ENCODE assay signal across 1 cellular context in genomic region chr6:166997348-166997747, GRCh38.
TF ChIP-seq lines count a peak whose summit lies in the region.

No MANE protein-coding gene starts in this region.

TF ChIP-seq in HepG2, 621 proteins besides CTCF, POLR2A, EP300 and RAD21 (continued from another document):
- TF ChIP-seq ARID3A (IDR thresholded peaks at IDR 0.05; ENCODE audit: low read depth, low read length), result no peak
- TF ChIP-seq ZNF430 (CRISPR knock-in tag; IDR thresholded peaks at IDR 0.05), result no peak
- peak; percentile 32; the same call in 1 of the 2 replicates for TF ChIP-seq FOXK2 (IDR thresholded peaks at IDR 0.05)
- no peak for TF ChIP-seq AGO1 (IDR thresholded peaks at IDR 0.05; ENCODE audit: low read depth, low read length, poor library complexity, severe bottlenecking)
- TF ChIP-seq ZFP37 (CRISPR knock-in tag; IDR thresholded peaks at IDR 0.05; ENCODE audit: borderline replicate concordance), result no peak
- TF ChIP-seq ZEB1 (IDR thresholded peaks at IDR 0.05; ENCODE audit: insufficient replicate concordance, low read depth), result no peak
- TF ChIP-seq, protein P1, sequence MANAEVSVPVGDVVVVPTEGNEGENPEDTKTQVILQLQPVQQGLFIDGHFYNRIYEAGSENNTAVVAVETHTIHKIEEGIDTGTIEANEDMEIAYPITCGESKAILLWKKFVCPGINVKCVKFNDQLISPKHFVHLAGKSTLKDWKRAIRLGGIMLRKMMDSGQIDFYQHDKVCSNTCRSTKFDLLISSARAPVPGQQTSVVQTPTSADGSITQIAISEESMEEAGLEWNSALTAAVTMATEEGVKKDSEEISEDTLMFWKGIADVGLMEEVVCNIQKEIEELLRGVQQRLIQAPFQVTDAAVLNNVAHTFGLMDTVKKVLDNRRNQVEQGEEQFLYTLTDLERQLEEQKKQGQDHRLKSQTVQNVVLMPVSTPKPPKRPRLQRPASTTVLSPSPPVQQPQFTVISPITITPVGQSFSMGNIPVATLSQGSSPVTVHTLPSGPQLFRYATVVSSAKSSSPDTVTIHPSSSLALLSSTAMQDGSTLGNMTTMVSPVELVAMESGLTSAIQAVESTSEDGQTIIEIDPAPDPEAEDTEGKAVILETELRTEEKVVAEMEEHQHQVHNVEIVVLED (CRISPR knock-in tag; IDR thresholded peaks at IDR 0.05; ENCODE audit: borderline replicate concordance), result peak; percentile 36; the same call in 1 of the 2 replicates
